ENCODE assay signal across 13 cellular contexts in the genomic region with DNA sequence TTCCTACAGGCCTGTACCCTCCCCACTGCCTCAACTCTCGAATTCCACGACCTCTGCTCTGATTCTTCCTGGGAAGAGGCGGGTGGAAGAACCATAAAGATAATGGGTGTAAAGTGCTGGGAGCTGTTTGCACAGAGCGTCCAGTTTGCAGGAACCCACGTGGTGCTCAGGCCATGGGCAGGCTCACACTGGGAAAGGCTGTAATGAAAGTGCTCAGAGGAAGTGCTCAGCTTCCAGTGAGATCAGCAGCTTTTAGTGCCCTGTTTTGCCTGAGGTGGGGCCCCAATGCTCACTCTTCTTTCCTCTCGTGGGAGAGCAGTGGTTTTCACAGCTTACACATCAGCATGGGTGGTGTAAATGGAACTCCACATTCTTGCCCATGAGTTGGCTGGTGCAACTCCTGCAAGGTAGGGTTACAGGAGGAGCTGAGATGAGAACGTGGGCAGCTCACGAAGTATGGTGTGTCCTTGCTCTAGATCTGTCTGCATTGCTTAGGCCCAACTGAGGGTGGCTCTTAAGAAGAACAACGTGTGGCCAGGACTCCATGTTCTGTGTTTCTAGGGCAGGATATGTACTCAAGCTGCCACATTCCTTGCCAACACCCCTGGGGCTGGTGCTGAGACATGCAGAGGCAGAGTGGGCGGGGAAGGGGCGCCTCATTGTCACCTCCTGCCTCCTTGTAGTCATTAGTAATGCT. TPM values are rescaled to one million over a fixed set of nuclear protein-coding genes. Genes with fewer than 3 reads are reported as not detected.
DNase-seq lines count a peak whose midpoint lies in the region; ATAC-seq and TF ChIP-seq lines count a peak whose summit lies in the region.
"Had no signal": no experiment of that assay in that cellular context is flagged by ENCODE, and none has a peak within 500 bp of the region (broad histone marks: within the 10 kb centered on the region; RNA-seq: fewer than 3 reads in every experiment).

No MANE protein-coding gene starts in this region.

- BruUV-seq in PC-3 (replicated peaks; lab: Mats Ljungman, UMichigan), result no TSS peak

- H3K4me3 ChIP-seq in PC-3 (ENCODE audit: low read length), result no peak overlapping the region
- H3K4me3 ChIP-seq in hepatocyte, result no peak overlapping the region
- H3K4me3 ChIP-seq: GM23338 had no signal

- H3K9me2 ChIP-seq in PC-3 (replicated peaks; ENCODE audit: low read length), result no peaks in the 10 kb centered on the region
- H3K9me2 ChIP-seq in hepatocyte (replicated peaks; ENCODE audit: insufficient read depth), result no peaks in the 10 kb centered on the region

- POLR2A ChIA-PET in PC-3 (lab: Charles Lee; ENCODE audit: unreplicated experiment), result no interaction called here

- H4K20me1 ChIP-seq in PC-3 (ENCODE audit: low read length) (no peaks in the 10 kb centered on the region), hepatocyte (ENCODE audit: insufficient read depth, poor library complexity, severe bottlenecking) (no peaks in the 10 kb centered on the region)

- no peaks in the 10 kb centered on the region for H3F3A ChIP-seq in PC-3 (ENCODE audit: low read length, unreplicated experiment)

- H3K9ac ChIP-seq in PC-3 (ENCODE audit: low read length), result no peak overlapping the region

- TF ChIP-seq CTCF in PC-3 (conservative IDR thresholded peaks at IDR 0.05; ENCODE audit: low read depth, low read length) (no peak), hepatocyte (IDR thresholded peaks at IDR 0.05; ENCODE audit: poor library complexity) (no peak)

- H2AFZ ChIP-seq in PC-3 (ENCODE audit: low read length) (no peak overlapping the region), hepatocyte (no peak overlapping the region)
- H2AFZ ChIP-seq: GM23338 had no signal

- no peaks in the 10 kb centered on the region for H3K9me3 ChIP-seq in PC-3 (ENCODE audit: low read length)
- no peaks in the 10 kb centered on the region for H3K9me3 ChIP-seq in hepatocyte (ENCODE audit: low read depth)

- WGBS in hepatocyte (ENCODE audit: low lambda C conversion rate, missing lambda C conversion rate), result 48% methylated on average over 11 of the region's 11 CpGs

- H3K27ac ChIP-seq in PC-3 (ENCODE audit: low read length), result no peak overlapping the region
- H3K27ac ChIP-seq in hepatocyte, result peak overlapping the region; percentile 65

- no peaks in the 10 kb centered on the region for H3K36me3 ChIP-seq in PC-3 (ENCODE audit: low read depth, low read length)
- H3K36me3 ChIP-seq in hepatocyte (replicated peaks; ENCODE audit: insufficient read depth, low read depth), result no peaks in the 10 kb centered on the region

- H3K79me2 ChIP-seq in PC-3 (ENCODE audit: low read length) (0 out of 2 replicates have a peak, but pooled peaks cover 3% of the 10 kb centered on the region), hepatocyte (no peaks in the 10 kb centered on the region)

- CTCF ChIA-PET in PC-3 (lab: Charles Lee), result interaction anchor here (0.5 to 0.6 kb wide), 2 partner anchors 131 to 231 kb away, joined by 5 read pairs; no protein-coding TSS in a partner anchor

- H3K4me2 ChIP-seq in PC-3 (ENCODE audit: low read length) (no peak overlapping the region), hepatocyte (peak overlapping the region; percentile 16)
- H3K4me2 ChIP-seq: GM23338 had no signal

- ATAC-seq in PC-3 (no peak), GM18909 (IDR thresholded peaks at IDR 0.05; ENCODE audit: poor library complexity, unreplicated experiment) (no peak)
- ATAC-seq: GM23338 had no signal

- intact Hi-C loops in PC-3 (cut with micrococcal nuclease), result no loop called here

- DNase-seq in stimulated activated CD4-positive, alpha-beta T cell treated with anti-CD3 and anti-CD28 coated beads, Interleukin-1b, Interleukin-23, amount 100 ng/mL, for 48 hours, result peak; percentile 10
- DNase-seq in stimulated activated CD4-positive, alpha-beta T cell treated with anti-CD3 and anti-CD28 coated beads, Interleukin-4, amount 100 ng/mL, for 4 hours, result no peak
- DNase-seq in PC-3 (peak; percentile 18), hepatocyte (ENCODE audit: low spot score) (peak; percentile 65), activated T-cell treated with anti-CD3 and anti-CD28 coated beads for 4 hours (no peak), NCI-H446 treated with DMSO at 0.1 percent for 48 hours (lab: John Stamatoyannopoulos, UW) (no peak), midbrain (lab: John Stamatoyannopoulos, UW) (no peak)
- DNase-seq: activated naive CD4-positive, alpha-beta T cell treated with Interleukin-2 at 50 U/mL for 16 hours; CD4-positive, CD25-positive, alpha-beta regulatory T cell; erythroblast had no signal

- H3K27me3 ChIP-seq in PC-3 (ENCODE audit: low read length) (no peaks in the 10 kb centered on the region), hepatocyte (no peaks in the 10 kb centered on the region)

- H3K4me1 ChIP-seq in PC-3 (ENCODE audit: insufficient read depth, low read length) (peaks cover 24% of the 10 kb centered on the region), hepatocyte (ENCODE audit: insufficient read depth) (peaks cover 36% of the 10 kb centered on the region)

RNA-seq across cellular contexts. Expression of a gene that starts 2.9 kb away (rescaled TPM):
- total RNA-seq in PC-3 (2014; rRNA removed) (4.0 and 5.4 TPM in 2 replicates), hepatocyte (4.9 and 5.1 TPM in 2 replicates)
- 5.4 and 9.7 TPM in 2 replicates for polyA plus RNA-seq in hepatocyte
- polyA plus RNA-seq: CD4-positive, CD25-positive, alpha-beta regulatory T cell had no signal

RNA-seq across cellular contexts. Expression of a gene that starts 43.0 kb away (rescaled TPM):
- total RNA-seq in PC-3 (2014; rRNA removed) (0.15 and 0.81 TPM in 2 replicates), hepatocyte (0.04 TPM in 1 of 2 replicates, not detected in the other)
- not detected in 2 replicates for polyA plus RNA-seq in hepatocyte
- total RNA-seq: CD4-positive, CD25-positive, alpha-beta regulatory T cell; mesothelial cell of epicardium had no signal
- polyA plus RNA-seq: CD4-positive, CD25-positive, alpha-beta regulatory T cell had no signal

Comparison
In these comparisons a context has a peak if more than half of its experiments do, and no peak if none do; other contexts are left out.
1. DNase-seq: peak in stimulated activated CD4-positive, alpha-beta T cell treated with anti-CD3 and anti-CD28 coated beads, Interleukin-1b, Interleukin-23, amount 100 ng/mL, for 48 hours (single experiment), PC-3 (single experiment) and hepatocyte (single experiment); none in stimulated activated CD4-positive, alpha-beta T cell treated with anti-CD3 and anti-CD28 coated beads, Interleukin-4, amount 100 ng/mL, for 4 hours (0 of 2), activated T-cell treated with anti-CD3 and anti-CD28 coated beads for 4 hours (single experiment), NCI-H446 treated with DMSO at 0.1 percent for 48 hours (single experiment) and midbrain (single experiment).